8 cellular contexts compared by ENCODE assay signal in genomic region chr12:1691123-1692007, GRCh38. TPM values are rescaled to one million over a fixed set of nuclear protein-coding genes. Genes with fewer than 3 reads are reported as not detected.
DNase-seq lines count a peak whose midpoint lies in the region; ATAC-seq and TF ChIP-seq lines count a peak whose summit lies in the region.

No MANE protein-coding gene starts in this region.

- no peaks in the 10 kb centered on the region for H3K4me1 ChIP-seq in esophagus (ENCODE audit: control insufficient read depth in 2 of 2, insufficient read depth in 2 of 2, low read length in 1 of 2)

- H3K27ac Mint-ChIP-seq in activated CD4-positive, alpha-beta T cell treated with anti-CD3 and anti-CD28 coated beads for 36 hours: peak overlapping the region; percentile 97
- H3K27ac Mint-ChIP-seq in naive thymus-derived CD8-positive, alpha-beta T cell: peak overlapping the region; percentile 92 to 99 (median 98)

- CTCF ChIA-PET in activated CD4-positive, alpha-beta T cell treated with anti-CD3 and anti-CD28 coated beads for 36 hours (lab: Charles Lee): interaction anchor here (0.6 to 3.2 kb wide), 10 partner anchors 10 to 250 kb away, joined by 3 to 19 read pairs (median 3); no protein-coding TSS in a partner anchor

- peaks cover 55% of the 10 kb centered on the region for H3K4me1 Mint-ChIP-seq in activated CD4-positive, alpha-beta T cell treated with anti-CD3 and anti-CD28 coated beads for 36 hours
- peaks cover 18 to 57% (median 54%) of the 10 kb centered on the region in 4 donors for H3K4me1 Mint-ChIP-seq in naive thymus-derived CD8-positive, alpha-beta T cell

- H3K9me3 ChIP-seq in esophagus (ENCODE audit: control insufficient read depth in 2 of 2, insufficient read depth in 1 of 2, low read depth in 1 of 2, low read length in 1 of 2): no peaks in the 10 kb centered on the region

- intact Hi-C loops in activated CD4-positive, alpha-beta T cell treated with anti-CD3 and anti-CD28 coated beads for 36 hours (cut with DNase I, micrococcal nuclease): loop anchor here (1.0 to 10.0 kb wide), 6 partner anchors 97 to 1103 kb away; partner anchors contain the start of genes FBXL14 (in 2 of the 2), DCP1B (in 1 of the 2), FKBP4 (in 1 of the 2) and WNK1 (in 1 of the 2)

- H3K36me3 Mint-ChIP-seq in activated CD4-positive, alpha-beta T cell treated with anti-CD3 and anti-CD28 coated beads for 36 hours (ENCODE audit: low read depth): peaks cover 14% of the 10 kb centered on the region
- peaks cover 0 to 14% (median 0%) of the 10 kb centered on the region in 3 donors for H3K36me3 Mint-ChIP-seq in naive thymus-derived CD8-positive, alpha-beta T cell

- peak; percentile 42 for DNase-seq in DMS79 treated with DMSO at 0.1 percent for 48 hours (lab: John Stamatoyannopoulos, UW)
- DNase-seq in DMS79 (lab: John Stamatoyannopoulos, UW): no peak
- peak; percentile 49 for DNase-seq in activated CD4-positive, alpha-beta T cell treated with anti-CD3 and anti-CD28 coated beads for 36 hours
- DNase-seq in naive thymus-derived CD8-positive, alpha-beta T cell: peak in 6 of 10 donors; percentile 4 to 63 (median 28)
- no peak for DNase-seq in NCI-H1694 (lab: John Stamatoyannopoulos, UW)

- ATAC-seq in GM21717 (IDR thresholded peaks at IDR 0.05; ENCODE audit: unreplicated experiment): peak; percentile 38
- ATAC-seq in activated CD4-positive, alpha-beta T cell treated with anti-CD3 and anti-CD28 coated beads for 36 hours: peak; percentile 16
- ATAC-seq in naive thymus-derived CD8-positive, alpha-beta T cell: peak in 1 of 2 donors; percentile 7

- peak overlapping the region; percentile 95 for H3K4me3 Mint-ChIP-seq in activated CD4-positive, alpha-beta T cell treated with anti-CD3 and anti-CD28 coated beads for 36 hours
- H3K4me3 Mint-ChIP-seq in naive thymus-derived CD8-positive, alpha-beta T cell: peak overlapping the region; percentile 91 to 99 (median 94)

- no peaks in the 10 kb centered on the region for H3K9me3 Mint-ChIP-seq in activated CD4-positive, alpha-beta T cell treated with anti-CD3 and anti-CD28 coated beads for 36 hours (ENCODE audit: low read depth)
- H3K9me3 Mint-ChIP-seq in naive thymus-derived CD8-positive, alpha-beta T cell: no peaks in the 10 kb centered on the region

- 0 to 2% methylated on average over 37 to 56 of the region's 56 CpGs for WGBS in esophagus, 2 donors

- no peaks in the 10 kb centered on the region for H3K36me3 ChIP-seq in esophagus (ENCODE audit: control insufficient read depth in 2 of 2, insufficient read depth in 2 of 2, low read length in 1 of 2)

- H3K27ac ChIP-seq in esophagus (ENCODE audit: low read depth in 2 of 2, low read length in 1 of 2): peak overlapping the region; percentile 88 to 92

- POLR2A ChIA-PET in activated CD4-positive, alpha-beta T cell treated with anti-CD3 and anti-CD28 coated beads for 36 hours (lab: Charles Lee): interaction anchor here (0.6 to 1.3 kb wide), 2 partner anchors 8 to 30 kb away, joined by 3 read pairs; no protein-coding TSS in a partner anchor
- POLR2A ChIA-PET in naive thymus-derived CD8-positive, alpha-beta T cell (lab: Charles Lee): interaction anchor here (0.6 to 2.0 kb wide), 9 partner anchors 15 to 343 kb away, joined by 3 to 9 read pairs (median 5); no protein-coding TSS in a partner anchor

- peak overlapping the region; percentile 76 to 98 for H3K4me3 ChIP-seq in esophagus (ENCODE audit: low read depth in 1 of 2, low read length in 2 of 2)

- TF ChIP-seq EP300 in Ishikawa (IDR thresholded peaks at IDR 0.05; ENCODE audit: borderline replicate concordance): no peak

- no peaks in the 10 kb centered on the region for H3K27me3 ChIP-seq in esophagus (ENCODE audit: control insufficient read depth in 1 of 2, insufficient read depth in 2 of 2, low read length in 2 of 2)

- no peak for TF ChIP-seq RAD21 in Ishikawa (IDR thresholded peaks at IDR 0.05; ENCODE audit: low read depth)

- no peaks in the 10 kb centered on the region for H3K27me3 Mint-ChIP-seq in activated CD4-positive, alpha-beta T cell treated with anti-CD3 and anti-CD28 coated beads for 36 hours
- H3K27me3 Mint-ChIP-seq in naive thymus-derived CD8-positive, alpha-beta T cell: peaks cover 0 to 3% (median 0%) of the 10 kb centered on the region in 5 donors

TF ChIP-seq in Ishikawa, 13 proteins besides CTCF, POLR2A, EP300 and RAD21:
- TF ChIP-seq ZBTB7A (IDR thresholded peaks at IDR 0.05; ENCODE audit: low read depth) (peak; percentile 98), TAF1 (IDR thresholded peaks at IDR 0.05; ENCODE audit: low read depth) (no peak)
TF ChIP-seq in Ishikawa: peak in this region for 1.

RNA-seq across cellular contexts. Expression of gene ADIPOR2, which starts 0.5 kb away (rescaled TPM):
- 10 to 100 TPM; 51.7 to 52.6 TPM for total RNA-seq in activated CD4-positive, alpha-beta T cell treated with anti-CD3 and anti-CD28 coated beads for 36 hours
- polyA plus RNA-seq in esophagus: 10 to 100 TPM; 29.9 to 33.7 TPM
- total RNA-seq in naive thymus-derived CD8-positive, alpha-beta T cell: 10 to 100 TPM; 38.5 to 39.9 TPM
- polyA plus RNA-seq in naive thymus-derived CD8-positive, alpha-beta T cell: 1 to 10 TPM; 2.0 to 3.2 (median 3.0) TPM

Comparison
In these comparisons a context has a peak if more than half of its experiments do, and no peak if none do; other contexts are left out.
1. DNase-seq: peak in DMS79 treated with DMSO at 0.1 percent for 48 hours (single experiment), activated CD4-positive, alpha-beta T cell treated with anti-CD3 and anti-CD28 coated beads for 36 hours (single experiment) and naive thymus-derived CD8-positive, alpha-beta T cell (6 of 10); none in DMS79 (single experiment) and NCI-H1694 (single experiment).